Comparison of ENCODE assay signal across 1 cellular context in the genomic region with DNA sequence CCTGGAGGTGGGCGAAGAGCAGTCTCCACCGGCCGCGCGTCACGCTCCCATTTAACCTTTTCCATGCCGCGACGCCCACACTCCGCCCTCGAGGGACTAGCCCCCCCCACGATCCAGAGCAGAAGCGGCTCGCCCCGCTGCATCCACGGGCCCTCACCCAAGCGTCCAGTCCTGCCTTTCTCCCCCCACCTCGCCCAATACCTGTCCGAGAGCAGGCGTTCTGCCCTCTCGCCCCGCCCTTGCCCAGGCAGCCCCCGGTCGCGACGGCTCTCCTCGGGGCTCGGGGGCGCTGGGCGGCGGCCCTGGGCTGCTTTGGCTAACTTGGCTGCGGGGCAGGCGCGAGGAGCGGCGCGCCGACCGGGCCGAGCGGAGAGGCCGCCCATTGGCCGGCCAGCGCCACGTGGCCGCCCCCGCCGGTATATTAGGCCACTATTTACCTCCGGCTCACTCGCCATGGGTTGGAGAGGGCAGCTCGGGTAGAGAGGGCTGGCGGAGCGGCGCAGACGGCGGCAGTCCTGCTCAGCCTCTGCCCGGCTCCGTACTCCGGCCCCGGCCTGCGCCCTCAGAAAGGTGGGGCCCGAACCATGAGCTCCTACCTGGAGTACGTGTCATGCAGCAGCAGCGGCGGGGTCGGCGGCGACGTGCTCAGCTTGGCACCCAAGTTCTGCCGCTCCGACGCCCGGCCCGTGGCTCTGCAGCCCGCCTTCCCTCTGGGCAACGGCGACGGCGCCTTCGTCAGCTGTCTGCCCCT.
TF ChIP-seq lines count a peak whose summit lies in the region.

A gene (plus strand): TSS at position 451 of the 751 bp plus-strand sequence. CDS start 134 bp downstream, at position 585.

TF ChIP-seq in HepG2, 621 proteins besides CTCF, POLR2A, EP300 and RAD21 (continued from another document and continues in another):
- TF ChIP-seq, protein P1, sequence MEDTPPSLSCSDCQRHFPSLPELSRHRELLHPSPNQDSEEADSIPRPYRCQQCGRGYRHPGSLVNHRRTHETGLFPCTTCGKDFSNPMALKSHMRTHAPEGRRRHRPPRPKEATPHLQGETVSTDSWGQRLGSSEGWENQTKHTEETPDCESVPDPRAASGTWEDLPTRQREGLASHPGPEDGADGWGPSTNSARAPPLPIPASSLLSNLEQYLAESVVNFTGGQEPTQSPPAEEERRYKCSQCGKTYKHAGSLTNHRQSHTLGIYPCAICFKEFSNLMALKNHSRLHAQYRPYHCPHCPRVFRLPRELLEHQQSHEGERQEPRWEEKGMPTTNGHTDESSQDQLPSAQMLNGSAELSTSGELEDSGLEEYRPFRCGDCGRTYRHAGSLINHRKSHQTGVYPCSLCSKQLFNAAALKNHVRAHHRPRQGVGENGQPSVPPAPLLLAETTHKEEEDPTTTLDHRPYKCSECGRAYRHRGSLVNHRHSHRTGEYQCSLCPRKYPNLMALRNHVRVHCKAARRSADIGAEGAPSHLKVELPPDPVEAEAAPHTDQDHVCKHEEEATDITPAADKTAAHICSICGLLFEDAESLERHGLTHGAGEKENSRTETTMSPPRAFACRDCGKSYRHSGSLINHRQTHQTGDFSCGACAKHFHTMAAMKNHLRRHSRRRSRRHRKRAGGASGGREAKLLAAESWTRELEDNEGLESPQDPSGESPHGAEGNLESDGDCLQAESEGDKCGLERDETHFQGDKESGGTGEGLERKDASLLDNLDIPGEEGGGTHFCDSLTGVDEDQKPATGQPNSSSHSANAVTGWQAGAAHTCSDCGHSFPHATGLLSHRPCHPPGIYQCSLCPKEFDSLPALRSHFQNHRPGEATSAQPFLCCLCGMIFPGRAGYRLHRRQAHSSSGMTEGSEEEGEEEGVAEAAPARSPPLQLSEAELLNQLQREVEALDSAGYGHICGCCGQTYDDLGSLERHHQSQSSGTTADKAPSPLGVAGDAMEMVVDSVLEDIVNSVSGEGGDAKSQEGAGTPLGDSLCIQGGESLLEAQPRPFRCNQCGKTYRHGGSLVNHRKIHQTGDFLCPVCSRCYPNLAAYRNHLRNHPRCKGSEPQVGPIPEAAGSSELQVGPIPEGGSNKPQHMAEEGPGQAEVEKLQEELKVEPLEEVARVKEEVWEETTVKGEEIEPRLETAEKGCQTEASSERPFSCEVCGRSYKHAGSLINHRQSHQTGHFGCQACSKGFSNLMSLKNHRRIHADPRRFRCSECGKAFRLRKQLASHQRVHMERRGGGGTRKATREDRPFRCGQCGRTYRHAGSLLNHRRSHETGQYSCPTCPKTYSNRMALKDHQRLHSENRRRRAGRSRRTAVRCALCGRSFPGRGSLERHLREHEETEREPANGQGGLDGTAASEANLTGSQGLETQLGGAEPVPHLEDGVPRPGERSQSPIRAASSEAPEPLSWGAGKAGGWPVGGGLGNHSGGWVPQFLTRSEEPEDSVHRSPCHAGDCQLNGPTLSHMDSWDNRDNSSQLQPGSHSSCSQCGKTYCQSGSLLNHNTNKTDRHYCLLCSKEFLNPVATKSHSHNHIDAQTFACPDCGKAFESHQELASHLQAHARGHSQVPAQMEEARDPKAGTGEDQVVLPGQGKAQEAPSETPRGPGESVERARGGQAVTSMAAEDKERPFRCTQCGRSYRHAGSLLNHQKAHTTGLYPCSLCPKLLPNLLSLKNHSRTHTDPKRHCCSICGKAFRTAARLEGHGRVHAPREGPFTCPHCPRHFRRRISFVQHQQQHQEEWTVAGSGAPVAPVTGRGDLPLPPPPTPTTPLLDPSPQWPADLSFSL (CRISPR knock-in tag; IDR thresholded peaks at IDR 0.05) = no peak
- TF ChIP-seq STAT5B (CRISPR knock-in tag; IDR thresholded peaks at IDR 0.05) (no peak), ZNF558 (CRISPR knock-in tag; IDR thresholded peaks at IDR 0.05; ENCODE audit: borderline replicate concordance) (peak; percentile 73; the same call in 1 of the 2 replicates), ZNF136 (CRISPR knock-in tag; IDR thresholded peaks at IDR 0.05; ENCODE audit: low read depth) (no peak), ZNF670 (CRISPR knock-in tag; IDR thresholded peaks at IDR 0.05; ENCODE audit: borderline replicate concordance) (peak; percentile 59; the same call in 1 of the 2 replicates), SRSF1 (optimal IDR thresholded peaks at IDR 0.05; ENCODE audit: low read depth, low read length) (no peak), CEBPB (IDR thresholded peaks at IDR 0.05; ENCODE audit: borderline replicate concordance, low read depth, low read length) (no peak), ZNF607 (CRISPR knock-in tag; IDR thresholded peaks at IDR 0.05; ENCODE audit: borderline replicate concordance) (peak; percentile 78), ZBTB7B (CRISPR knock-in tag; IDR thresholded peaks at IDR 0.05) (no peak), KDM6A (CRISPR knock-in tag; IDR thresholded peaks at IDR 0.05; ENCODE audit: low read depth) (no peak), TCF7 (IDR thresholded peaks at IDR 0.05; ENCODE audit: low read depth) (no peak), CBX2 (IDR thresholded peaks at IDR 0.05; ENCODE audit: low read depth, low read length) (no peak), CBX2 (CRISPR knock-in tag; IDR thresholded peaks at IDR 0.05; ENCODE audit: low read depth) (no peak), EED (CRISPR knock-in tag; IDR thresholded peaks at IDR 0.05) (no peak), REL (CRISPR knock-in tag; conservative IDR thresholded peaks at IDR 0.05) (no peak), ZNF20 (CRISPR knock-in tag; IDR thresholded peaks at IDR 0.05) (no peak), ZNF552 (CRISPR knock-in tag; IDR thresholded peaks at IDR 0.05; ENCODE audit: borderline replicate concordance) (no peak), ZNF768 (CRISPR knock-in tag; IDR thresholded peaks at IDR 0.05) (peak; percentile 12; the same call in 1 of the 2 replicates), SAFB2 (CRISPR knock-in tag; IDR thresholded peaks at IDR 0.05; ENCODE audit: borderline replicate concordance, low read depth) (peak; percentile 63; the same call in 1 of the 2 replicates), SPEN (CRISPR knock-in tag; IDR thresholded peaks at IDR 0.05; ENCODE audit: low read depth) (0 out of 2 replicates have a peak, but pooled peaks have one; percentile 22), NR1H2 (CRISPR knock-in tag; IDR thresholded peaks at IDR 0.05; ENCODE audit: borderline replicate concordance, low read depth) (0 out of 2 replicates have a peak, but pooled peaks have one; percentile 27), NFE2L1 (CRISPR knock-in tag; IDR thresholded peaks at IDR 0.05; ENCODE audit: borderline replicate concordance) (no peak), HNRNPUL1 (IDR thresholded peaks at IDR 0.05; ENCODE audit: low read depth, low read length) (no peak)
- TF ChIP-seq, protein P2, sequence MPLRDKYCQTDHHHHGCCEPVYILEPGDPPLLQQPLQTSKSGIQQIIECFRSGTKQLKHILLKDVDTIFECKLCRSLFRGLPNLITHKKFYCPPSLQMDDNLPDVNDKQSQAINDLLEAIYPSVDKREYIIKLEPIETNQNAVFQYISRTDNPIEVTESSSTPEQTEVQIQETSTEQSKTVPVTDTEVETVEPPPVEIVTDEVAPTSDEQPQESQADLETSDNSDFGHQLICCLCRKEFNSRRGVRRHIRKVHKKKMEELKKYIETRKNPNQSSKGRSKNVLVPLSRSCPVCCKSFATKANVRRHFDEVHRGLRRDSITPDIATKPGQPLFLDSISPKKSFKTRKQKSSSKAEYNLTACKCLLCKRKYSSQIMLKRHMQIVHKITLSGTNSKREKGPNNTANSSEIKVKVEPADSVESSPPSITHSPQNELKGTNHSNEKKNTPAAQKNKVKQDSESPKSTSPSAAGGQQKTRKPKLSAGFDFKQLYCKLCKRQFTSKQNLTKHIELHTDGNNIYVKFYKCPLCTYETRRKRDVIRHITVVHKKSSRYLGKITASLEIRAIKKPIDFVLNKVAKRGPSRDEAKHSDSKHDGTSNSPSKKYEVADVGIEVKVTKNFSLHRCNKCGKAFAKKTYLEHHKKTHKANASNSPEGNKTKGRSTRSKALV (CRISPR knock-in tag; IDR thresholded peaks at IDR 0.05) = 0 out of 2 replicates have a peak, but pooled peaks have one; percentile 6
- TF ChIP-seq, protein P3, sequence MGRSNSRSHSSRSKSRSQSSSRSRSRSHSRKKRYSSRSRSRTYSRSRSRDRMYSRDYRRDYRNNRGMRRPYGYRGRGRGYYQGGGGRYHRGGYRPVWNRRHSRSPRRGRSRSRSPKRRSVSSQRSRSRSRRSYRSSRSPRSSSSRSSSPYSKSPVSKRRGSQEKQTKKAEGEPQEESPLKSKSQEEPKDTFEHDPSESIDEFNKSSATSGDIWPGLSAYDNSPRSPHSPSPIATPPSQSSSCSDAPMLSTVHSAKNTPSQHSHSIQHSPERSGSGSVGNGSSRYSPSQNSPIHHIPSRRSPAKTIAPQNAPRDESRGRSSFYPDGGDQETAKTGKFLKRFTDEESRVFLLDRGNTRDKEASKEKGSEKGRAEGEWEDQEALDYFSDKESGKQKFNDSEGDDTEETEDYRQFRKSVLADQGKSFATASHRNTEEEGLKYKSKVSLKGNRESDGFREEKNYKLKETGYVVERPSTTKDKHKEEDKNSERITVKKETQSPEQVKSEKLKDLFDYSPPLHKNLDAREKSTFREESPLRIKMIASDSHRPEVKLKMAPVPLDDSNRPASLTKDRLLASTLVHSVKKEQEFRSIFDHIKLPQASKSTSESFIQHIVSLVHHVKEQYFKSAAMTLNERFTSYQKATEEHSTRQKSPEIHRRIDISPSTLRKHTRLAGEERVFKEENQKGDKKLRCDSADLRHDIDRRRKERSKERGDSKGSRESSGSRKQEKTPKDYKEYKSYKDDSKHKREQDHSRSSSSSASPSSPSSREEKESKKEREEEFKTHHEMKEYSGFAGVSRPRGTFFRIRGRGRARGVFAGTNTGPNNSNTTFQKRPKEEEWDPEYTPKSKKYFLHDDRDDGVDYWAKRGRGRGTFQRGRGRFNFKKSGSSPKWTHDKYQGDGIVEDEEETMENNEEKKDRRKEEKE (IDR thresholded peaks at IDR 0.05) = no peak
- TF ChIP-seq, protein P4, sequence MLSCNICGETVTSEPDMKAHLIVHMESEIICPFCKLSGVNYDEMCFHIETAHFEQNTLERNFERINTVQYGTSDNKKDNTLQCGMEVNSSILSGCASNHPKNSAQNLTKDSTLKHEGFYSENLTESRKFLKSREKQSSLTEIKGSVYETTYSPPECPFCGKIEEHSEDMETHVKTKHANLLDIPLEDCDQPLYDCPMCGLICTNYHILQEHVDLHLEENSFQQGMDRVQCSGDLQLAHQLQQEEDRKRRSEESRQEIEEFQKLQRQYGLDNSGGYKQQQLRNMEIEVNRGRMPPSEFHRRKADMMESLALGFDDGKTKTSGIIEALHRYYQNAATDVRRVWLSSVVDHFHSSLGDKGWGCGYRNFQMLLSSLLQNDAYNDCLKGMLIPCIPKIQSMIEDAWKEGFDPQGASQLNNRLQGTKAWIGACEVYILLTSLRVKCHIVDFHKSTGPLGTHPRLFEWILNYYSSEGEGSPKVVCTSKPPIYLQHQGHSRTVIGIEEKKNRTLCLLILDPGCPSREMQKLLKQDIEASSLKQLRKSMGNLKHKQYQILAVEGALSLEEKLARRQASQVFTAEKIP (CRISPR knock-in tag; IDR thresholded peaks at IDR 0.05; ENCODE audit: borderline replicate concordance) = no peak
- TF ChIP-seq, protein P5, sequence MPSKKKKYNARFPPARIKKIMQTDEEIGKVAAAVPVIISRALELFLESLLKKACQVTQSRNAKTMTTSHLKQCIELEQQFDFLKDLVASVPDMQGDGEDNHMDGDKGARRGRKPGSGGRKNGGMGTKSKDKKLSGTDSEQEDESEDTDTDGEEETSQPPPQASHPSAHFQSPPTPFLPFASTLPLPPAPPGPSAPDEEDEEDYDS (CRISPR knock-in tag; IDR thresholded peaks at IDR 0.05) = peak; percentile 93
- TF ChIP-seq, protein P6, sequence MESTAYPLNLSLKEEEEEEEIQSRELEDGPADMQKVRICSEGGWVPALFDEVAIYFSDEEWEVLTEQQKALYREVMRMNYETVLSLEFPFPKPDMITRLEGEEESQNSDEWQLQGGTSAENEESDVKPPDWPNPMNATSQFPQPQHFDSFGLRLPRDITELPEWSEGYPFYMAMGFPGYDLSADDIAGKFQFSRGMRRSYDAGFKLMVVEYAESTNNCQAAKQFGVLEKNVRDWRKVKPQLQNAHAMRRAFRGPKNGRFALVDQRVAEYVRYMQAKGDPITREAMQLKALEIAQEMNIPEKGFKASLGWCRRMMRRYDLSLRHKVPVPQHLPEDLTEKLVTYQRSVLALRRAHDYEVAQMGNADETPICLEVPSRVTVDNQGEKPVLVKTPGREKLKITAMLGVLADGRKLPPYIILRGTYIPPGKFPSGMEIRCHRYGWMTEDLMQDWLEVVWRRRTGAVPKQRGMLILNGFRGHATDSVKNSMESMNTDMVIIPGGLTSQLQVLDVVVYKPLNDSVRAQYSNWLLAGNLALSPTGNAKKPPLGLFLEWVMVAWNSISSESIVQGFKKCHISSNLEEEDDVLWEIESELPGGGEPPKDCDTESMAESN (CRISPR knock-in tag; conservative IDR thresholded peaks at IDR 0.05) = peak; percentile 86
- TF ChIP-seq, protein P7, sequence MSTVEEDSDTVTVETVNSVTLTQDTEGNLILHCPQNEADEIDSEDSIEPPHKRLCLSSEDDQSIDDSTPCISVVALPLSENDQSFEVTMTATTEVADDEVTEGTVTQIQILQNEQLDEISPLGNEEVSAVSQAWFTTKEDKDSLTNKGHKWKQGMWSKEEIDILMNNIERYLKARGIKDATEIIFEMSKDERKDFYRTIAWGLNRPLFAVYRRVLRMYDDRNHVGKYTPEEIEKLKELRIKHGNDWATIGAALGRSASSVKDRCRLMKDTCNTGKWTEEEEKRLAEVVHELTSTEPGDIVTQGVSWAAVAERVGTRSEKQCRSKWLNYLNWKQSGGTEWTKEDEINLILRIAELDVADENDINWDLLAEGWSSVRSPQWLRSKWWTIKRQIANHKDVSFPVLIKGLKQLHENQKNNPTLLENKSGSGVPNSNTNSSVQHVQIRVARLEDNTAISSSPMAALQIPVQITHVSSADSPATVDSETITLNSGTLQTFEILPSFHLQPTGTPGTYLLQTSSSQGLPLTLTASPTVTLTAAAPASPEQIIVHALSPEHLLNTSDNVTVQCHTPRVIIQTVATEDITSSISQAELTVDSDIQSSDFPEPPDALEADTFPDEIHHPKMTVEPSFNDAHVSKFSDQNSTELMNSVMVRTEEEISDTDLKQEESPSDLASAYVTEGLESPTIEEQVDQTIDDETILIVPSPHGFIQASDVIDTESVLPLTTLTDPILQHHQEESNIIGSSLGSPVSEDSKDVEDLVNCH (CRISPR knock-in tag; IDR thresholded peaks at IDR 0.05) = no peak
- TF ChIP-seq, protein P8, sequence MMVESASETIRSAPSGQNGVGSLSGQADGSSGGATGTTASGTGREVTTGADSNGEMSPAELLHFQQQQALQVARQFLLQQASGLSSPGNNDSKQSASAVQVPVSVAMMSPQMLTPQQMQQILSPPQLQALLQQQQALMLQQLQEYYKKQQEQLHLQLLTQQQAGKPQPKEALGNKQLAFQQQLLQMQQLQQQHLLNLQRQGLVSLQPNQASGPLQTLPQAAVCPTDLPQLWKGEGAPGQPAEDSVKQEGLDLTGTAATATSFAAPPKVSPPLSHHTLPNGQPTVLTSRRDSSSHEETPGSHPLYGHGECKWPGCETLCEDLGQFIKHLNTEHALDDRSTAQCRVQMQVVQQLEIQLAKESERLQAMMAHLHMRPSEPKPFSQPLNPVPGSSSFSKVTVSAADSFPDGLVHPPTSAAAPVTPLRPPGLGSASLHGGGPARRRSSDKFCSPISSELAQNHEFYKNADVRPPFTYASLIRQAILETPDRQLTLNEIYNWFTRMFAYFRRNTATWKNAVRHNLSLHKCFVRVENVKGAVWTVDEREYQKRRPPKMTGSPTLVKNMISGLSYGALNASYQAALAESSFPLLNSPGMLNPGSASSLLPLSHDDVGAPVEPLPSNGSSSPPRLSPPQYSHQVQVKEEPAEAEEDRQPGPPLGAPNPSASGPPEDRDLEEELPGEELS (CRISPR knock-in tag; IDR thresholded peaks at IDR 0.05) = peak; percentile 1; the same call in 1 of the 2 replicates
